29 cellular contexts compared by ENCODE assay signal in genomic region chr13:78674638-78675037, GRCh38.
"Had no signal": no experiment of that assay in that cellular context is flagged by ENCODE, and none has a peak within 500 bp of the region (broad histone marks: within the 10 kb centered on the region; RNA-seq: fewer than 3 reads in every experiment).

No MANE protein-coding gene starts in this region.

- H3K9me3 ChIP-seq: colonic mucosa, esophagus muscularis mucosa, esophagus squamous epithelium, gastrocnemius medialis, gastroesophageal sphincter, heart left ventricle, heart right ventricle had no signal

- FAIRE-seq: colon, endometrium, endothelial cell of umbilical vein, frontal cortex had no signal

- H3K4me1 ChIP-seq: colonic mucosa, esophagus muscularis mucosa, esophagus squamous epithelium, foreskin keratinocyte, gastrocnemius medialis, gastroesophageal sphincter had no signal

- H3K27ac ChIP-seq: colonic mucosa, coronary artery, dorsolateral prefrontal cortex, epithelial cell of prostate, esophagus muscularis mucosa, esophagus squamous epithelium, foreskin keratinocyte, gastrocnemius medialis, gastroesophageal sphincter, heart left ventricle, heart right ventricle had no signal

- H3K27me3 ChIP-seq: colonic mucosa, gastrocnemius medialis had no signal

- H3K9me3 Mint-ChIP-seq: dendritic cell treated with granulocyte-macrophage colony-stimulating factor and Interleukin-4, amounts not matched to agents 40 ng/mL and 50 ng/mL, for 4 days; effector memory CD8-positive, alpha-beta T cell; endodermal cell had no signal

- ATAC-seq: effector memory CD8-positive, alpha-beta T cell; esophagus mucosa; foreskin keratinocyte; gastrocnemius medialis; gastroesophageal sphincter; heart left ventricle; heart right ventricle had no signal

- H3K27ac Mint-ChIP-seq: dendritic cell treated with granulocyte-macrophage colony-stimulating factor and Interleukin-4, amounts not matched to agents 40 ng/mL and 50 ng/mL, for 4 days; effector memory CD8-positive, alpha-beta T cell; endodermal cell had no signal

- H3K4me3 Mint-ChIP-seq: dendritic cell treated with granulocyte-macrophage colony-stimulating factor and Interleukin-4, amounts not matched to agents 40 ng/mL and 50 ng/mL, for 4 days; effector memory CD8-positive, alpha-beta T cell; endodermal cell had no signal

- H3K4me3 ChIP-seq: colonic mucosa, coronary artery, dorsolateral prefrontal cortex, esophagus muscularis mucosa, esophagus squamous epithelium, gastrocnemius medialis, gastroesophageal sphincter, heart left ventricle, heart right ventricle had no signal

- DNase-seq: colonic mucosa; cortex of kidney; dermis blood vessel endothelial cell; dorsolateral prefrontal cortex; effector CD4-positive, alpha-beta T cell; effector CD8-positive, alpha-beta T cell; effector memory CD4-positive, alpha-beta T cell; effector memory CD8-positive, alpha-beta T cell; endodermal cell; erythroblast; esophagus squamous epithelium; foreskin fibroblast; foreskin keratinocyte; foreskin melanocyte; gastrocnemius medialis; glutamatergic neuron; head of caudate nucleus; heart left ventricle; heart right ventricle had no signal

- H3K36me3 ChIP-seq: colonic mucosa, esophagus muscularis mucosa, esophagus squamous epithelium, gastrocnemius medialis, gastroesophageal sphincter, heart left ventricle, heart right ventricle had no signal
